13 cellular contexts compared by ENCODE assay signal in the genomic region with DNA sequence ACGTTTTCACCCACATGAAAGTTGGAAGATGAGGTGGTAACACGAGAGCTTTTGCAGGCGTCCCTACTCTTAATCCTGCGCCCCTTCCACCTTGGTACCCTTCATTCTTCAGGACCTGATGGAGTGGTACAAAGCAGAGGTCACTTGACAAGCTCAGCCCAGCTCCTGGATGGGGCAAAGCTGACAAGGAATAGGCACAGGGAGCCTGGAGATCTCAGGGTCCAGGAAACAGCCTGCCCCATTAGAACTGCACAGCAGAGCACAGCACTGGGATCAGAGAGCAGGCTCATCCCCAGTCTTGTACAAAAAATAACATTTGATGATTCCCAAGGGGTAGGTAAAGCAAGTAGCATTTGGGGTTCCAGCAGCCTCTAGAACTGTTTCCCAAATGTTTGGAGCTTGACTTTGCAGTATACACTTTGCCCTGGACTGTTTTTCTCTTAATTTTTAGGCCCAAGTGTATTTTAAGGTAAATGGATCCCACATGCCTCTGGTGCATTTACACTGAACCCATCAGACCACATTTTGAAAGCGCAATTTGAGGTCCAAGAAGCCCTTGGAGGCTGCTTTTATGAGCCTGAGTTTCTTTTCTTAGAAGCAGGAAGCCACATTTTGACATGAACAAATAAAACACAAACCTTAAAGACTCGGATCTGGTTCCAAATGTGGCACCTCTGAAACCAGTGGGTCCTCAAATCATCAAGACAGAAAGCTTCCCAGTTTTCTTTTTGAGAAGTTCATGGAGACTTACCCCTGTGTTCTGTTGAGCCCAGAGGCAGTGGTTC. TPM values are rescaled to one million over a fixed set of nuclear protein-coding genes. Genes with fewer than 3 reads are reported as not detected.
DNase-seq lines count a peak whose midpoint lies in the region; ATAC-seq and TF ChIP-seq lines count a peak whose summit lies in the region.
"Had no signal": no experiment of that assay in that cellular context is flagged by ENCODE, and none has a peak within 500 bp of the region (broad histone marks: within the 10 kb centered on the region; RNA-seq: fewer than 3 reads in every experiment).

No MANE protein-coding gene starts in this region.

- peaks cover 92% of the 10 kb centered on the region for H3K4me1 Mint-ChIP-seq in activated CD4-positive, alpha-beta memory T cell treated with anti-CD3 and anti-CD28 coated beads for 36 hours (ENCODE audit: low read depth)
- H3K4me1 Mint-ChIP-seq: brain had no signal

- H3K4me3 Mint-ChIP-seq in activated CD4-positive, alpha-beta memory T cell treated with anti-CD3 and anti-CD28 coated beads for 36 hours, result peak overlapping the region; percentile 87
- H3K4me3 Mint-ChIP-seq: brain had no signal

- H3K36me3 ChIP-seq in left ventricle myocardium inferior (peaks cover 27% of the 10 kb centered on the region), lower lobe of right lung (peaks cover 17% of the 10 kb centered on the region), vagina (no peaks in the 10 kb centered on the region)

- DNase-seq in left ventricle myocardium inferior, result no peak
- DNase-seq in left ventricle myocardium superior, result no peak
- DNase-seq in activated CD4-positive, alpha-beta memory T cell treated with anti-CD3 and anti-CD28 coated beads for 36 hours, result no peak
- DNase-seq in lower lobe of right lung, result no peak
- DNase-seq in vagina (ENCODE audit: extremely low spot score in 2 of 2), result no peak
- no peak for DNase-seq in GM13976 (ENCODE audit: low spot score)
- DNase-seq in NCI-H526 treated with DMSO at 0.1 percent for 48 hours (lab: John Stamatoyannopoulos, UW), result no peak
- DNase-seq in GOT3 (lab: John Stamatoyannopoulos, UW), result no peak
- DNase-seq: NCI-H2081, nucleus accumbens, testis had no signal

- H3K4me1 ChIP-seq in left ventricle myocardium inferior (peaks cover 4% of the 10 kb centered on the region), lower lobe of right lung (peaks cover 23% of the 10 kb centered on the region), vagina (peaks cover under 1% of the 10 kb centered on the region)
- H3K4me1 ChIP-seq: testis had no signal

- no peaks in the 10 kb centered on the region for H3K9me3 Mint-ChIP-seq in activated CD4-positive, alpha-beta memory T cell treated with anti-CD3 and anti-CD28 coated beads for 36 hours

- H3K9me3 ChIP-seq in left ventricle myocardium inferior (replicated peaks) (peaks cover 13% of the 10 kb centered on the region), lower lobe of right lung (no peaks in the 10 kb centered on the region), vagina (no peaks in the 10 kb centered on the region)
- H3K9me3 ChIP-seq: testis had no signal

- H3K27me3 ChIP-seq in left ventricle myocardium inferior (ENCODE audit: low read depth) (peaks cover 41% of the 10 kb centered on the region), lower lobe of right lung (ENCODE audit: low read depth) (no peaks in the 10 kb centered on the region), vagina (no peaks in the 10 kb centered on the region)
- H3K27me3 ChIP-seq: testis had no signal

- peak overlapping the region; percentile 94 for H3K27ac Mint-ChIP-seq in activated CD4-positive, alpha-beta memory T cell treated with anti-CD3 and anti-CD28 coated beads for 36 hours
- H3K27ac Mint-ChIP-seq: brain had no signal

- CTCF ChIA-PET in activated CD4-positive, alpha-beta memory T cell treated with anti-CD3 and anti-CD28 coated beads for 36 hours (lab: Charles Lee), result interaction anchor here (1.1 to 2.5 kb wide), 3 partner anchors 8 to 31 kb away, joined by 4 to 8 read pairs (median 5); no protein-coding TSS in a partner anchor

- no peak for TF ChIP-seq POLR2A in vagina (IDR thresholded peaks at IDR 0.05)

- intact Hi-C loops in left ventricle myocardium inferior (cut with micrococcal nuclease) (no loop called here), left ventricle myocardium superior (cut with micrococcal nuclease) (no loop called here), lower lobe of right lung (cut with DNase I) (no loop called here), vagina (cut with DNase I) (no loop called here)
- intact Hi-C loops in activated CD4-positive, alpha-beta memory T cell treated with anti-CD3 and anti-CD28 coated beads for 36 hours (cut with micrococcal nuclease), result loop anchor here (1.0 to 10.0 kb wide), 7 partner anchors 8 to 1482 kb away; a partner anchor contains a TSS

- H3K27me3 Mint-ChIP-seq in activated CD4-positive, alpha-beta memory T cell treated with anti-CD3 and anti-CD28 coated beads for 36 hours, result no peaks in the 10 kb centered on the region
- H3K27me3 Mint-ChIP-seq: brain had no signal

- no peak for ATAC-seq in left ventricle myocardium superior
- ATAC-seq in lower lobe of right lung, result no peak

- H3K27ac ChIP-seq in left ventricle myocardium inferior (replicated peaks) (peak overlapping the region; percentile 16), lower lobe of right lung (peak overlapping the region; percentile 36), vagina (peak overlapping the region; percentile 5)

- in situ Hi-C loops in GM13976 (cut with MboI; ENCODE audit: low sequenced_read_pairs, unreplicated experiment), result loop anchor here (25.0 kb wide), 1 partner anchor 204 kb away; no protein-coding TSS in a partner anchor

- TF ChIP-seq CTCF in left ventricle myocardium inferior (IDR thresholded peaks at IDR 0.05; ENCODE audit: borderline replicate concordance), result no peak
- no peak for TF ChIP-seq CTCF in lower lobe of right lung (IDR thresholded peaks at IDR 0.05)
- no peak for TF ChIP-seq CTCF in vagina (IDR thresholded peaks at IDR 0.05)
- no peak for TF ChIP-seq CTCF in GM13976 (IDR thresholded peaks at IDR 0.05; ENCODE audit: borderline replicate concordance, control extremely low read depth, extremely low read depth, insufficient read depth, missing control alignments)

- H3K36me3 Mint-ChIP-seq in activated CD4-positive, alpha-beta memory T cell treated with anti-CD3 and anti-CD28 coated beads for 36 hours, result peaks cover 3% of the 10 kb centered on the region
- H3K36me3 Mint-ChIP-seq: brain had no signal

- POLR2A ChIA-PET in activated CD4-positive, alpha-beta memory T cell treated with anti-CD3 and anti-CD28 coated beads for 36 hours (lab: Charles Lee), result interaction anchor here (0.7 to 1.9 kb wide), 7 partner anchors 8 to 370 kb away, joined by 3 to 7 read pairs (median 3); a partner anchor contains a TSS

- H3K4me3 ChIP-seq in left ventricle myocardium inferior (no peak overlapping the region), lower lobe of right lung (peak overlapping the region; percentile 29), vagina (peak overlapping the region; percentile 14 to 26)
- H3K4me3 ChIP-seq: smooth muscle cell, testis had no signal

RNA-seq across cellular contexts. Expression of a gene that starts 0.6 kb away (rescaled TPM):
- total RNA-seq in left ventricle myocardium inferior, result 4.1 TPM
- 9.2 TPM for total RNA-seq in left ventricle myocardium superior
- 10 to 100 TPM; 44.9 to 46.6 TPM for total RNA-seq in activated CD4-positive, alpha-beta memory T cell treated with anti-CD3 and anti-CD28 coated beads for 36 hours
- total RNA-seq in lower lobe of right lung, result 53.1 TPM
- 50.3 TPM for total RNA-seq in vagina
